In the genomic region with DNA sequence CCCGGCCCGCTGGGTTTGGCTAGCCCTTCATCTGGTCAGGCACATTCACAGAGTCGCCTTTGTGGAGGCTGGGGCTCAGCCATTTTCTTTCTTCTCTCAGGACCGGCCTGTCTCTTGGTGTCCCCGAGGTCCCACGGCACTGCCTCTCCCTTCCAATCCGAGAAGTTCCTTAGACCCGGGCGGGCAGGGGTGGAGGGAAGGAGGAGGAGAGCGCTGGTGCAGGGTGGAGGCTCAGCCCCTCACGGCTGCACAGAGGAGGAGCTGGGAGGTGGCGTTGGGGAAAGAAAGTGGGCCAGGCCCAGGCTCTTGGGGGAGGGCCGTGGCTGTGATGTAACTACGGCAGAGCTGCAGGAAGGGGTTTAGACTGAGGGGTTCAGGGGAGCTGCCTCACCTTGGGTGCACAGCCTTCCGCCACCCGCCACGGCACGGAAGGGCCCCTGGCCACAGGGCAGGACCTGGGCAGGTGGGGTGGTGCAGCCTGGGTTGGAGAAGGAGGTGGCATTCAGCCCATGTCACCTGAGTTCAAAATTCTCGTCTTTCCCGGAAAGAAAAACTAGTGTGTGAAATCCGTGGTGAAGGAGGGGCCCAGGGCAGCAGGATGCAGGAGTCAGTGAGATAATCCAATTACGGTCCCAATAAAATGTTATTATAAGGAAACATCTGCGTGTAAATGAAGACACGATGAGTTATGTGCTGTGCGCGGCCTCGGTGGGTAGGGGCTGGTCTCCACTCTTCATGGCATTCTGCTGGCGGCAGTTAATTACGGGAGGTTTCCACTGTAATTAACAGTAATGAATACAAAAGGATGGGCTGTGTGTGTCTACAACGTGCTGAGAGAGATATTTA, we compare ENCODE assay signal across 10 cellular contexts. TPM values are rescaled to one million over a fixed set of nuclear protein-coding genes. Genes with fewer than 3 reads are reported as not detected.
DNase-seq lines count a peak whose midpoint lies in the region; ATAC-seq and TF ChIP-seq lines count a peak whose summit lies in the region.
"Had no signal": no experiment of that assay in that cellular context is flagged by ENCODE, and none has a peak within 500 bp of the region (broad histone marks: within the 10 kb centered on the region; RNA-seq: fewer than 3 reads in every experiment).

No MANE protein-coding gene starts in this region.

- ATAC-seq in right cardiac atrium, result no peak
- ATAC-seq in gastrocnemius medialis, result no peak

- H3K9ac ChIP-seq in SK-N-MC (ENCODE audit: insufficient read length) (peak overlapping the region; percentile 55), iPS-20b (ENCODE audit: low read depth, low read length) (peak overlapping the region; percentile 75; the same call in 1 of the 2 replicates)

- intact Hi-C loops in right cardiac atrium (cut with DNase I), result no loop called here
- intact Hi-C loops in cardiac septum (cut with DNase I), result no loop called here
- intact Hi-C loops in ascending aorta (cut with DNase I), result no loop called here
- intact Hi-C loops in gastrocnemius medialis (cut with DNase I; ENCODE audit: low total_unique reads), result no loop called here

- TF ChIP-seq EP300 in tibial nerve (IDR thresholded peaks at IDR 0.05), result no peak

- H3K27ac ChIP-seq in right cardiac atrium (ENCODE audit: low read length), result no peak overlapping the region
- H3K27ac ChIP-seq in SK-N-MC, result no peak overlapping the region
- H3K27ac ChIP-seq in iPS-20b (ENCODE audit: low read length), result no peak overlapping the region
- H3K27ac ChIP-seq in tibial nerve, result peak overlapping the region; percentile 19 to 86 (median 54)
- H3K27ac ChIP-seq in ascending aorta, result no peak overlapping the region
- no peak overlapping the region for H3K27ac ChIP-seq in gastrocnemius medialis

- no peak for TF ChIP-seq POLR2A in tibial nerve (IDR thresholded peaks at IDR 0.05)
- no peak for TF ChIP-seq POLR2A in gastrocnemius medialis (IDR thresholded peaks at IDR 0.05)

- DNase-seq in right cardiac atrium, result peak in 2 of 3 donors; percentile 43 to 56
- DNase-seq in cardiac septum (ENCODE audit: low spot score), result no peak
- DNase-seq in SK-N-MC (ENCODE audit: low read depth, low spot score), result no peak
- DNase-seq in tibial nerve (ENCODE audit: low spot score in 2 of 2), result no peak
- DNase-seq in ascending aorta (ENCODE audit: low spot score in 2 of 2), result no peak
- DNase-seq in gastrocnemius medialis, result no peak
- no peak for DNase-seq in KG1 (lab: John Stamatoyannopoulos, UW)
- DNase-seq: cortex of kidney, NCI-H226 had no signal

- H3K9me3 ChIP-seq in right cardiac atrium (ENCODE audit: control insufficient read depth, low read length), result no peaks in the 10 kb centered on the region
- no peaks in the 10 kb centered on the region for H3K9me3 ChIP-seq in SK-N-MC (ENCODE audit: low read depth, low read length)
- H3K9me3 ChIP-seq in iPS-20b (ENCODE audit: insufficient read depth, low read depth, low read length), result no peaks in the 10 kb centered on the region
- no peaks in the 10 kb centered on the region for H3K9me3 ChIP-seq in tibial nerve
- H3K9me3 ChIP-seq in ascending aorta, result no peaks in the 10 kb centered on the region
- no peaks in the 10 kb centered on the region for H3K9me3 ChIP-seq in gastrocnemius medialis

- H3K36me3 ChIP-seq in SK-N-MC (ENCODE audit: insufficient read depth, low read length) (no peaks in the 10 kb centered on the region), iPS-20b (ENCODE audit: insufficient read depth, low read depth, low read length) (no peaks in the 10 kb centered on the region), tibial nerve (no peaks in the 10 kb centered on the region), ascending aorta (no peaks in the 10 kb centered on the region), gastrocnemius medialis (no peaks in the 10 kb centered on the region)

- H3K27me3 ChIP-seq in right cardiac atrium (ENCODE audit: control insufficient read depth, insufficient read depth) (no peaks in the 10 kb centered on the region), iPS-20b (ENCODE audit: insufficient read depth, low read length) (peaks cover 31% of the 10 kb centered on the region), tibial nerve (peaks cover 0 to 40% of the 10 kb centered on the region in 2 donors), ascending aorta (peaks cover 24% of the 10 kb centered on the region), gastrocnemius medialis (peaks cover 42 to 48% (median 47%) of the 10 kb centered on the region in 3 donors)

- H3K4me3 ChIP-seq in right cardiac atrium (ENCODE audit: low read length) (no peak overlapping the region), SK-N-MC (peak overlapping the region; percentile 73), iPS-20b (ENCODE audit: low read length) (peak overlapping the region; percentile 77), tibial nerve (peak overlapping the region; percentile 8 to 61 (median 22)), ascending aorta (peak overlapping the region in 1 of 2 donors; percentile 18), gastrocnemius medialis (no peak overlapping the region)

- in situ Hi-C loops in gastrocnemius medialis (cut with MboI; ENCODE audit: low sequenced_read_pairs in 4 of 4), result no loop called here

- no peaks in the 10 kb centered on the region for H3K4me1 ChIP-seq in right cardiac atrium (ENCODE audit: control insufficient read depth, insufficient read depth, low read length)
- H3K4me1 ChIP-seq in iPS-20b (ENCODE audit: insufficient read depth, low read length), result peaks cover 4% of the 10 kb centered on the region; the same call in 1 of the 2 replicates
- H3K4me1 ChIP-seq in tibial nerve, result peaks cover 0 to 28% (median 12%) of the 10 kb centered on the region in 4 donors
- H3K4me1 ChIP-seq in ascending aorta, result peaks cover 4 to 11% of the 10 kb centered on the region in 2 donors
- H3K4me1 ChIP-seq in gastrocnemius medialis, result peaks cover 4 to 8% of the 10 kb centered on the region in 2 donors

- TF ChIP-seq CTCF in tibial nerve (IDR thresholded peaks at IDR 0.05), result no peak
- no peak for TF ChIP-seq CTCF in ascending aorta (IDR thresholded peaks at IDR 0.05)
- TF ChIP-seq CTCF in gastrocnemius medialis (IDR thresholded peaks at IDR 0.05 in 4 of 5, conservative IDR thresholded peaks at IDR 0.05 in 1 of 5), result no peak

- WGBS in right cardiac atrium, result 43% methylated on average over 30 of the region's 30 CpGs
- 31 to 32% methylated on average over 30 of the region's 30 CpGs for WGBS in tibial nerve, 2 donors

RNA-seq across cellular contexts. Expression of gene BRSK2, which starts 1.7 kb away (rescaled TPM):
- total RNA-seq in right cardiac atrium (1 to 10 TPM in 2 of 4 donors, under 1 TPM in 2; 0.61 to 2.3 (median 1.4) TPM), cardiac septum (0.16 TPM), tibial nerve (1 to 10 TPM; 2.4 to 7.8 (median 4.6) TPM), ascending aorta (9.3 TPM), gastrocnemius medialis (under 1 TPM in 2 of 4 donors, not detected in 2; 0.24 to 0.81 TPM)
- 2.3 TPM for polyA plus RNA-seq in right cardiac atrium

Comparison
In these comparisons a context has a peak if more than half of its experiments do, and no peak if none do; other contexts are left out.
1. DNase-seq: peak in right cardiac atrium (2 of 3); none in cardiac septum (single experiment), SK-N-MC (single experiment), tibial nerve (0 of 2), ascending aorta (0 of 2), gastrocnemius medialis (0 of 2) and KG1 (single experiment).
2. H3K27ac ChIP-seq: peak in tibial nerve (4 of 4); none in right cardiac atrium (single experiment), SK-N-MC (single experiment), iPS-20b (single experiment), ascending aorta (0 of 2) and gastrocnemius medialis (0 of 4).
3. H3K4me3 ChIP-seq: peak in SK-N-MC (single experiment), iPS-20b (single experiment) and tibial nerve (4 of 4); none in right cardiac atrium (single experiment) and gastrocnemius medialis (0 of 4).